28 cellular contexts compared by ENCODE assay signal in genomic region chr3:18527691-18528090, GRCh38.
"Had no signal": no experiment of that assay in that cellular context is flagged by ENCODE, and none has a peak within 500 bp of the region (broad histone marks: within the 10 kb centered on the region; RNA-seq: fewer than 3 reads in every experiment).

No MANE protein-coding gene starts in this region.

- H3K4me1 ChIP-seq: breast epithelium, colonic mucosa, esophagus muscularis mucosa, gastroesophageal sphincter, lower lobe of right lung, sigmoid colon, vagina had no signal

- H3K27me3 ChIP-seq: breast epithelium, colonic mucosa, dorsolateral prefrontal cortex, esophagus muscularis mucosa, gastroesophageal sphincter, sigmoid colon, vagina had no signal

- H3K36me3 ChIP-seq: breast epithelium, colonic mucosa, esophagus muscularis mucosa, gastroesophageal sphincter, lower lobe of right lung, sigmoid colon, thoracic aorta, vagina, WERI-Rb-1 had no signal

- ATAC-seq: activated CD8-positive, alpha-beta T cell treated with anti-CD3 and anti-CD28 coated beads, Interleukin-2, amount 10 ng/mL, durations not matched to agents 7 days and 5 days; activated T-cell treated with anti-CD3 and anti-CD28 coated beads, Interleukin-2, amount 50 U/mL, for 4 hours; gastroesophageal sphincter; left lobe of liver; lower lobe of right lung; naive thymus-derived CD8-positive, alpha-beta T cell had no signal

- H3K27ac ChIP-seq: breast epithelium, colonic mucosa, dorsolateral prefrontal cortex, esophagus muscularis mucosa, gastroesophageal sphincter, lower lobe of right lung, sigmoid colon, thoracic aorta, vagina, WERI-Rb-1 had no signal

- H3K9me3 ChIP-seq: breast epithelium, colonic mucosa, lower lobe of right lung, sigmoid colon, thoracic aorta, vagina had no signal

- H3K27ac Mint-ChIP-seq: activated CD8-positive, alpha-beta T cell treated with anti-CD3 and anti-CD28 coated beads, Interleukin-2, amount 10 ng/mL, durations not matched to agents 7 days and 5 days; activated naive CD8-positive, alpha-beta T cell treated with anti-CD3 and anti-CD28 coated beads, Interleukin-2, amount 10 ng/mL, durations not matched to agents 7 days and 5 days; activated T-helper 2 cell treated with anti-CD3 and anti-CD28 coated beads, Interferon-gamma antibody, Interleukin-2, Interleukin-4, amounts not matched to agents 10 μg/mL and 5 μg/mL and 100 μg/mL, durations not matched to agents 14 hours and 24 hours and 36 hours; progenitor cell of endocrine pancreas; type B pancreatic cell had no signal

- H3K36me3 Mint-ChIP-seq: type B pancreatic cell had no signal

- H3K9me3 Mint-ChIP-seq: type B pancreatic cell had no signal

- DNase-seq: activated CD4-positive, alpha-beta T cell treated with anti-CD3 and anti-CD28 coated beads for 1 hour; activated CD4-positive, alpha-beta T cell treated with anti-CD3 and anti-CD28 coated beads, Interleukin-2, amount 50 U/mL, for 1 hour; activated CD8-positive, alpha-beta memory T cell treated with anti-CD3 and anti-CD28 coated beads, Interleukin-2, amount 50 U/mL, for 4 hours; activated CD8-positive, alpha-beta T cell treated with anti-CD3 and anti-CD28 coated beads, Interleukin-2, amount 10 ng/mL, durations not matched to agents 7 days and 5 days; activated naive CD4-positive, alpha-beta T cell treated with Interleukin-2 at 50 U/mL for 16 hours; activated naive CD8-positive, alpha-beta T cell treated with anti-CD3 and anti-CD28 coated beads, Interleukin-2, amount 10 ng/mL, durations not matched to agents 7 days and 5 days; activated T-cell treated with anti-CD3 and anti-CD28 coated beads, Interleukin-2, amount 50 U/mL, for 4 hours; amniotic stem cell; colonic mucosa; dorsolateral prefrontal cortex; lower lobe of right lung; naive thymus-derived CD8-positive, alpha-beta T cell; retina; sigmoid colon; stimulated activated CD4-positive, alpha-beta T cell treated with anti-CD3 and anti-CD28 coated beads, Interleukin-15, amount 100 ng/mL, for 24 hours; stimulated activated naive CD4-positive, alpha-beta T cell; WERI-Rb-1 had no signal

- H3K4me3 Mint-ChIP-seq: activated CD8-positive, alpha-beta T cell treated with anti-CD3 and anti-CD28 coated beads, Interleukin-2, amount 10 ng/mL, durations not matched to agents 7 days and 5 days; activated naive CD8-positive, alpha-beta T cell treated with anti-CD3 and anti-CD28 coated beads, Interleukin-2, amount 10 ng/mL, durations not matched to agents 7 days and 5 days; activated T-cell treated with anti-CD3 and anti-CD28 coated beads, Interleukin-2, amount 50 U/mL, for 4 hours; naive thymus-derived CD8-positive, alpha-beta T cell; type B pancreatic cell had no signal

- H3K4me3 ChIP-seq: breast epithelium, colonic mucosa, dorsolateral prefrontal cortex, esophagus muscularis mucosa, gastroesophageal sphincter, lower lobe of right lung, sigmoid colon, smooth muscle cell, thoracic aorta, vagina had no signal

- FAIRE-seq: TTC549 had no signal

- H3K27me3 Mint-ChIP-seq: activated naive CD8-positive, alpha-beta T cell treated with anti-CD3 and anti-CD28 coated beads, Interleukin-2, amount 10 ng/mL, durations not matched to agents 7 days and 5 days; naive thymus-derived CD8-positive, alpha-beta T cell; progenitor cell of endocrine pancreas; type B pancreatic cell had no signal
